15 cellular contexts compared by ENCODE assay signal in the genomic region with DNA sequence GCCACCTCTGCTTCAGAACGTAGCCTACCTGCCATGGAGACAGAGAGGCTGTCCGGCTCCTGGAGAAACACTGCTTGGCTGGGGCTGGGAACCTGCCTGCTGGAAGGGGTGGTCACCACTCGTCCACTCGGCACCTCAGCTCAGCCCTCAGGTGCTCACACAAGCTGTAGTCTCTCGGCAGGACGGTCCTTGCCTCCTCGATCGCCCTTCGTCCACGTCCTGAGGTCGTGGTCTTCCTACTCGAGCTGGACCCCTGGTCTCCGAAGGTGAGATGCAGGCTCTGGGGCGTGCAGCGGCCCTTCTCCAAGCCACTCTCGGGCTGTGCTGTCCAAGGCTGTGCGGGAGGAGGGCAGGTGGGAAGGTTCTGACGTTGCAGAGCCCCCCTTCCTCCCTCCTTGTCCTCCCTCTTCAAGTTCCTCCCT. TPM values are rescaled to one million over a fixed set of nuclear protein-coding genes. Genes with fewer than 3 reads are reported as not detected.
DNase-seq lines count a peak whose midpoint lies in the region; ATAC-seq, FAIRE-seq and TF ChIP-seq lines count a peak whose summit lies in the region.
"Had no signal": no experiment of that assay in that cellular context is flagged by ENCODE, and none has a peak within 500 bp of the region (broad histone marks: within the 10 kb centered on the region; RNA-seq: fewer than 3 reads in every experiment).

TSS of gene TBX10 (minus strand) at position 326 of the 422 bp plus-strand sequence. CDS start at position 35, 291 bp downstream.

- no peaks in the 10 kb centered on the region for H3K9me3 ChIP-seq in K562 (replicated peaks; ENCODE audit: control insufficient read depth, insufficient read depth, low read depth, low read length)
- H3K9me3 ChIP-seq in HepG2 (ENCODE audit: low read length): no peaks in the 10 kb centered on the region
- no peaks in the 10 kb centered on the region for H3K9me3 ChIP-seq in stomach

- no peaks in the 10 kb centered on the region for H3K4me1 Mint-ChIP-seq in stimulated activated naive CD8-positive, alpha-beta T cell treated with anti-CD3 and anti-CD28 coated beads, Interleukin-15, Interleukin-2, amounts not matched to agents 100 ng/mL and 50 ng/mL, for 24 hours (ENCODE audit: low read depth)
- peaks cover 11% of the 10 kb centered on the region for H3K4me1 Mint-ChIP-seq in stimulated activated naive CD8-positive, alpha-beta T cell treated with anti-CD3 and anti-CD28 coated beads, Interleukin-15, amount 100 ng/mL, for 72 hours
- H3K4me1 Mint-ChIP-seq in stimulated activated naive B cell treated with anti-CD40 and anti-IgM and Interleukin-4, amounts not matched to agents 10 μg/mL and 1 μg/mL and 100 μg/mL, for 72 hours: peaks cover 12 to 16% of the 10 kb centered on the region in 2 donors

- no peak for TF ChIP-seq RAD21 in K562 (CRISPR knock-in tag; conservative IDR thresholded peaks at IDR 0.05 in 1 of 2, IDR thresholded peaks at IDR 0.05 in 1 of 2)
- no peak for TF ChIP-seq RAD21 in HepG2 (CRISPR knock-in tag; IDR thresholded peaks at IDR 0.05)

- no peaks in the 10 kb centered on the region for H3K27me3 Mint-ChIP-seq in stimulated activated naive CD8-positive, alpha-beta T cell treated with anti-CD3 and anti-CD28 coated beads, Interleukin-15, Interleukin-2, amounts not matched to agents 100 ng/mL and 50 ng/mL, for 24 hours
- H3K27me3 Mint-ChIP-seq in stimulated activated naive CD8-positive, alpha-beta T cell treated with anti-CD3 and anti-CD28 coated beads, Interleukin-15, amount 100 ng/mL, for 72 hours: no peaks in the 10 kb centered on the region
- H3K27me3 Mint-ChIP-seq in stimulated activated naive B cell treated with anti-CD40 and anti-IgM and Interleukin-4, amounts not matched to agents 10 μg/mL and 1 μg/mL and 100 μg/mL, for 72 hours: peaks cover 3 to 5% of the 10 kb centered on the region in 2 donors

- no peak for DNase-seq in stimulated activated naive CD8-positive, alpha-beta T cell treated with anti-CD3 and anti-CD28 coated beads, Interleukin-15, amount 100 ng/mL, for 72 hours
- DNase-seq in K562 (ENCODE audit: extremely low read depth in 1 of 4, low spot score in 3 of 4) (no peak), HepG2 (ENCODE audit: low spot score) (no peak), NCI-H524 (lab: John Stamatoyannopoulos, UW) (no peak), stomach (no peak)
- no peak for DNase-seq in stimulated activated naive B cell treated with anti-CD40 and anti-IgM and Interleukin-4, amounts not matched to agents 10 μg/mL and 1 μg/mL and 100 μg/mL, for 72 hours
- DNase-seq: NCI-H1436, NCI-H2029 treated with DMSO at 0.1 percent for 48 hours, NCI-H2171 treated with DMSO at 0.1 percent for 48 hours, NCI-H774 had no signal

- peak within 1 kb of the TSS; percentile 5 for H3K27ac Mint-ChIP-seq in stimulated activated naive CD8-positive, alpha-beta T cell treated with anti-CD3 and anti-CD28 coated beads, Interleukin-15, Interleukin-2, amounts not matched to agents 100 ng/mL and 50 ng/mL, for 24 hours
- H3K27ac Mint-ChIP-seq in stimulated activated naive CD8-positive, alpha-beta T cell treated with anti-CD3 and anti-CD28 coated beads, Interleukin-15, amount 100 ng/mL, for 72 hours: no peak within 1 kb of the TSS
- H3K27ac Mint-ChIP-seq in stimulated activated naive B cell treated with anti-CD40 and anti-IgM and Interleukin-4, amounts not matched to agents 10 μg/mL and 1 μg/mL and 100 μg/mL, for 72 hours: peak within 1 kb of the TSS; percentile 31

- in situ Hi-C loops in K562 (cut with MboI): no loop called here
- in situ Hi-C loops in HepG2 (cut with HindIII; ENCODE audit: extremely low pct_ligation_motif_present, low pct_unique_long_range_greater_than_20kb): no loop called here

- ATAC-seq in stimulated activated naive CD8-positive, alpha-beta T cell treated with anti-CD3 and anti-CD28 coated beads, Interleukin-15, amount 100 ng/mL, for 72 hours: no peak
- ATAC-seq in K562 (peak; percentile 7; the same call in 1 of the 3 replicates), HepG2 (peak; percentile 7; the same call in 2 of the 3 replicates), GM18517 (IDR thresholded peaks at IDR 0.05; ENCODE audit: unreplicated experiment) (no peak)
- ATAC-seq in stimulated activated naive B cell treated with anti-CD40 and anti-IgM and Interleukin-4, amounts not matched to agents 10 μg/mL and 1 μg/mL and 100 μg/mL, for 72 hours (replicated peaks): no peak

- H3K4me2 ChIP-seq in K562 (ENCODE audit: insufficient read depth, low read length) (no peak within 1 kb of the TSS; the same call in 1 of the 2 replicates), HepG2 (ENCODE audit: low read depth, low read length) (no peak within 1 kb of the TSS)

- no TSS peak for BruUV-seq in K562 (replicated peaks; lab: Mats Ljungman, UMichigan)
- no TSS peak for BruUV-seq in HepG2 (replicated peaks; lab: Mats Ljungman, UMichigan)

- peaks cover 0 to 37% of the 10 kb centered on the region in 2 experiments; a peak in 3 of 5 replicates for H3K4me1 ChIP-seq in K562 (replicated peaks in 1 of 2; ENCODE audit: control insufficient read depth in 2 of 2, insufficient read depth in 2 of 2, low read length in 2 of 2)
- H3K4me1 ChIP-seq in HepG2 (ENCODE audit: insufficient read depth, low read length): peaks cover 24% of the 10 kb centered on the region
- peaks cover 0 to 6% (median 2%) of the 10 kb centered on the region in 4 donors for H3K4me1 ChIP-seq in stomach

- no peak within 1 kb of the TSS for H3K4me3 Mint-ChIP-seq in stimulated activated naive CD8-positive, alpha-beta T cell treated with anti-CD3 and anti-CD28 coated beads, Interleukin-15, Interleukin-2, amounts not matched to agents 100 ng/mL and 50 ng/mL, for 24 hours
- no peak within 1 kb of the TSS for H3K4me3 Mint-ChIP-seq in stimulated activated naive CD8-positive, alpha-beta T cell treated with anti-CD3 and anti-CD28 coated beads, Interleukin-15, amount 100 ng/mL, for 72 hours
- no peak within 1 kb of the TSS for H3K4me3 Mint-ChIP-seq in stimulated activated naive B cell treated with anti-CD40 and anti-IgM and Interleukin-4, amounts not matched to agents 10 μg/mL and 1 μg/mL and 100 μg/mL, for 72 hours

- WGBS in K562 (ENCODE audit: insufficient coverage, low coverage, missing lambda C conversion rate): 13% methylated on average over 18 of the region's 18 CpGs
- WGBS in HepG2 (ENCODE audit: low lambda C conversion rate): 49% methylated on average over 15 of the region's 18 CpGs
- 56 to 88% (median 85%) methylated on average over 3 to 18 of the region's 18 CpGs for WGBS in stomach, 5 donors

- H4K20me1 ChIP-seq in K562 (replicated peaks; ENCODE audit: control insufficient read depth, insufficient read depth, low read length) (no peaks in the 10 kb centered on the region), HepG2 (ENCODE audit: insufficient read depth, low read length) (no peaks in the 10 kb centered on the region)

- CTCF ChIA-PET in K562 (lab: Yijun Ruan, JAX; ENCODE audit: low intra/inter-chr PET ratio) (no interaction called here), HepG2 (lab: Yijun Ruan, JAX; ENCODE audit: low intra/inter-chr PET ratio, low total read pairs) (interaction anchor here (3.5 kb wide), 1 partner anchor 20 kb away, joined by 12 read pairs; no protein-coding TSS in a partner anchor)

- FAIRE-seq in K562 (lab: Jason Lieb, UNC): no peak
- FAIRE-seq in HepG2 (lab: Jason Lieb, UNC): no peak
- FAIRE-seq: A204.1 had no signal

- H3K9ac ChIP-seq in K562 (ENCODE audit: insufficient read depth in 1 of 2, low read depth in 2 of 2, low read length in 2 of 2): peak within 1 kb of the TSS in 1 of 2 experiments; percentile 73; a peak in 2 of 4 replicates
- H3K9ac ChIP-seq in HepG2 (ENCODE audit: insufficient read depth, low read depth, low read length): no peak within 1 kb of the TSS

- H3K9me3 Mint-ChIP-seq in stimulated activated naive CD8-positive, alpha-beta T cell treated with anti-CD3 and anti-CD28 coated beads, Interleukin-15, Interleukin-2, amounts not matched to agents 100 ng/mL and 50 ng/mL, for 24 hours: no peaks in the 10 kb centered on the region
- H3K9me3 Mint-ChIP-seq in stimulated activated naive CD8-positive, alpha-beta T cell treated with anti-CD3 and anti-CD28 coated beads, Interleukin-15, amount 100 ng/mL, for 72 hours: no peaks in the 10 kb centered on the region
- no peaks in the 10 kb centered on the region for H3K9me3 Mint-ChIP-seq in stimulated activated naive B cell treated with anti-CD40 and anti-IgM and Interleukin-4, amounts not matched to agents 10 μg/mL and 1 μg/mL and 100 μg/mL, for 72 hours

- H3K9me1 ChIP-seq in K562 (ENCODE audit: control insufficient read depth, insufficient read depth, low read length): no peaks in the 10 kb centered on the region

- no peaks in the 10 kb centered on the region for H3K36me3 Mint-ChIP-seq in stimulated activated naive CD8-positive, alpha-beta T cell treated with anti-CD3 and anti-CD28 coated beads, Interleukin-15, Interleukin-2, amounts not matched to agents 100 ng/mL and 50 ng/mL, for 24 hours (ENCODE audit: low read depth)
- H3K36me3 Mint-ChIP-seq in stimulated activated naive B cell treated with anti-CD40 and anti-IgM and Interleukin-4, amounts not matched to agents 10 μg/mL and 1 μg/mL and 100 μg/mL, for 72 hours: no peaks in the 10 kb centered on the region

- H3K79me2 ChIP-seq in K562 (ENCODE audit: control insufficient read depth, insufficient read depth, low read length): no peaks in the 10 kb centered on the region
- no peaks in the 10 kb centered on the region for H3K79me2 ChIP-seq in HepG2 (ENCODE audit: insufficient read depth, low read length)

- TF ChIP-seq EP300 in K562 (IDR thresholded peaks at IDR 0.05; ENCODE audit: low read length) (no peak), HepG2 (IDR thresholded peaks at IDR 0.05; ENCODE audit: low read depth in 2 of 2, low read length in 2 of 2) (no peak), HepG2 (CRISPR knock-in tag; IDR thresholded peaks at IDR 0.05; ENCODE audit: borderline replicate concordance) (no peak), stomach (IDR thresholded peaks at IDR 0.05) (no peak)

- TF ChIP-seq POLR2A in K562 (conservative IDR thresholded peaks at IDR 0.05) (no peak), HepG2 (IDR thresholded peaks at IDR 0.05; ENCODE audit: insufficient read depth in 1 of 2, low read depth in 2 of 2, low read length in 2 of 2) (no peak), stomach (IDR thresholded peaks at IDR 0.05) (no peak)

- POLR2A ChIA-PET in K562 (lab: Yijun Ruan, JAX) (no interaction called here), HepG2 (lab: Yijun Ruan, JAX) (interaction anchor here (2.4 kb wide), 1 partner anchor 9 kb away, joined by 9 read pairs; the partner anchor contains the start of gene NUDT8)

- no peak within 1 kb of the TSS for H3K27ac ChIP-seq in K562 (ENCODE audit: extremely low read depth, low read depth, low read length)
- H3K27ac ChIP-seq in HepG2 (ENCODE audit: extremely low read length, insufficient read depth, low read length): no peak within 1 kb of the TSS
- no peak within 1 kb of the TSS for H3K27ac ChIP-seq in stomach
- H3K27ac ChIP-seq: HL-60 had no signal

- H2AFZ ChIP-seq in K562 (ENCODE audit: low read depth, low read length) (peak within 1 kb of the TSS; percentile 59), HepG2 (ENCODE audit: low read length) (no peak within 1 kb of the TSS)

- peaks cover 0 to 19% of the 10 kb centered on the region in 2 experiments; a peak in 2 of 5 replicates for H3K27me3 ChIP-seq in K562 (ENCODE audit: control insufficient read depth in 2 of 2, insufficient read depth in 2 of 2, low read length in 2 of 2)
- peaks cover 0 to 9% of the 10 kb centered on the region in 2 experiments; a peak in 3 of 5 replicates for H3K27me3 ChIP-seq in HepG2 (ENCODE audit: control insufficient read depth in 1 of 2, insufficient read depth in 2 of 2, low read length in 2 of 2)
- peaks cover 0 to 28% (median 6%) of the 10 kb centered on the region in 3 donors for H3K27me3 ChIP-seq in stomach

- TF ChIP-seq CTCF in K562 (IDR thresholded peaks at IDR 0.05 in 2 of 3, conservative IDR thresholded peaks at IDR 0.05 in 1 of 3; ENCODE audit: insufficient read depth in 2 of 3, low read depth in 1 of 3, low read length in 3 of 3) (no peak), HepG2 (CRISPR knock-in tag; IDR thresholded peaks at IDR 0.05) (no peak), stomach (IDR thresholded peaks at IDR 0.05) (no peak)

- intact Hi-C loops in K562 (cut with micrococcal nuclease): no loop called here
- intact Hi-C loops in HepG2 (cut with micrococcal nuclease; ENCODE audit: unreplicated experiment): no loop called here
- intact Hi-C loops in stomach (cut with DNase I; ENCODE audit: low total_unique reads): no loop called here

- H3K4me3 ChIP-seq in K562: no peak within 1 kb of the TSS
- no peak within 1 kb of the TSS for H3K4me3 ChIP-seq in HepG2 (replicated peaks in 1 of 3; ENCODE audit: insufficient read depth in 1 of 3, low read depth in 2 of 3, low read length in 3 of 3)
- no peak within 1 kb of the TSS for H3K4me3 ChIP-seq in stomach

- H3K36me3 ChIP-seq in K562 (ENCODE audit: control insufficient read depth, insufficient read depth, low read length) (no peaks in the 10 kb centered on the region), HepG2 (replicated peaks in 1 of 2; ENCODE audit: control insufficient read depth in 1 of 2, insufficient read depth in 2 of 2, low read length in 2 of 2) (no peaks in the 10 kb centered on the region), stomach (no peaks in the 10 kb centered on the region)

RNA-seq across cellular contexts. Expression of gene TBX10, which starts in this region (rescaled TPM):
- total RNA-seq in K562 (2011; cell fraction: chromatin; rRNA removed; ENCODE audit: low replicate concordance): not detected in 2 replicates
- total RNA-seq in K562 (2011; cell fraction: nucleolus; rRNA removed): not detected in 2 replicates
- total RNA-seq in K562 (2011; cell fraction: nucleoplasm; rRNA removed): not detected in 2 replicates
- not detected in 2 replicates for total RNA-seq in K562 (2014; rRNA removed)
- not detected in 2 replicates for total RNA-seq in K562 (2014; rRNA removed; fragmentation: Illumina TruSeq; extraction: Trizol)
- not detected in 2 replicates for total RNA-seq in K562 (2015; rRNA removed; fragmentation: Illumina TruSeq; extraction: Trizol)
- total RNA-seq in K562 (2021): not detected in 2 replicates
- not detected in 2 replicates for polyA plus RNA-seq in K562 (2011; rRNA removed)
- not detected in 2 replicates for polyA plus RNA-seq in K562 (2011; cell fraction: cytosol; rRNA removed)
- not detected in 2 replicates for polyA plus RNA-seq in K562 (2011; cell fraction: nucleus; rRNA removed)
- polyA plus RNA-seq in K562 (2012): 0.14 and 0.18 TPM in 2 replicates
- polyA plus RNA-seq in K562 (2014; fragmentation: Illumina TruSeq; extraction: Trizol): not detected in 2 replicates
- not detected for polyA plus RNA-seq in K562 (2014; fragmentation: Nextera tagmentation; extraction: Ambion mirVana)
- polyA plus RNA-seq in K562 (2014; rRNA removed): not detected in 2 replicates
- polyA minus RNA-seq in K562 (2011; rRNA and poly(A)+ RNA removed): not detected in 2 replicates
- polyA minus RNA-seq in K562 (2011; cell fraction: cytosol; rRNA and poly(A)+ RNA removed): not detected in 2 replicates
- polyA minus RNA-seq in K562 (2011; cell fraction: nucleus; rRNA and poly(A)+ RNA removed): not detected in 2 replicates
- 0.17 and 0.27 TPM in 2 replicates for total RNA-seq in HepG2 (2016; rRNA removed; fragmentation: Illumina TruSeq; extraction: Trizol)
- total RNA-seq in HepG2 (2016; cell fraction: cytosol; rRNA removed; fragmentation: Illumina TruSeq; extraction: Trizol; ENCODE audit: low read depth): not detected in 2 replicates
- total RNA-seq in HepG2 (2016; cell fraction: insoluble cytoplasmic fraction; rRNA removed; fragmentation: Illumina TruSeq; extraction: Trizol): 0.15 and 0.45 TPM in 2 replicates
- total RNA-seq in HepG2 (2016; cell fraction: membrane; rRNA removed; fragmentation: Illumina TruSeq; extraction: Trizol): 0.15 and 0.28 TPM in 2 replicates
- total RNA-seq in HepG2 (2016; cell fraction: nucleus; rRNA removed; fragmentation: Illumina TruSeq; extraction: Trizol): 0.25 and 0.31 TPM in 2 replicates
- polyA plus RNA-seq in HepG2 (2011; rRNA removed): 1.7 and 3.1 TPM in 2 replicates
- polyA plus RNA-seq in HepG2 (2011; cell fraction: cytosol; rRNA removed): 1.5 and 2.1 TPM in 2 replicates
- 2.4 and 3.7 TPM in 2 replicates for polyA plus RNA-seq in HepG2 (2011; cell fraction: nucleus; rRNA removed)
- 1.1 and 4.1 TPM in 2 replicates for polyA plus RNA-seq in HepG2 (2012)
- polyA plus RNA-seq in HepG2 (2016; cell fraction: cytosol; fragmentation: Illumina TruSeq; extraction: Trizol; ENCODE audit: low read depth): 0.36 and 0.74 TPM in 2 replicates
- polyA plus RNA-seq in HepG2 (2016; cell fraction: insoluble cytoplasmic fraction; fragmentation: Illumina TruSeq; extraction: Trizol; ENCODE audit: low read depth): 0.87 and 1.3 TPM in 2 replicates
- polyA plus RNA-seq in HepG2 (2016; cell fraction: membrane; fragmentation: Illumina TruSeq; extraction: Trizol; ENCODE audit: low read depth): 0.65 and 0.89 TPM in 2 replicates
- 0.82 and 1.00 TPM in 2 replicates for polyA plus RNA-seq in HepG2 (2016; cell fraction: nucleus; fragmentation: Illumina TruSeq; extraction: Trizol; ENCODE audit: insufficient read depth, low read depth)
- polyA minus RNA-seq in HepG2 (2011; rRNA and poly(A)+ RNA removed; ENCODE audit: low replicate concordance): 0.72 TPM in 1 of 2 replicates, not detected in the other
- polyA minus RNA-seq in HepG2 (2011; cell fraction: cytosol; rRNA and poly(A)+ RNA removed): 0.62 and 1.3 TPM in 2 replicates
- 0.26 TPM in 1 of 2 replicates, not detected in the other for polyA minus RNA-seq in HepG2 (2011; cell fraction: nucleus; rRNA and poly(A)+ RNA removed)
- total RNA-seq in stomach: not detected
- not detected for polyA plus RNA-seq in stomach
- total RNA-seq: NCI-H460 had no signal

Comparison
In these comparisons a context has a peak if more than half of its experiments do, and no peak if none do; other contexts are left out.
1. H3K27ac Mint-ChIP-seq: peak in stimulated activated naive CD8-positive, alpha-beta T cell treated with anti-CD3 and anti-CD28 coated beads, Interleukin-15, Interleukin-2, amounts not matched to agents 100 ng/mL and 50 ng/mL, for 24 hours (single experiment) and stimulated activated naive B cell treated with anti-CD40 and anti-IgM and Interleukin-4, amounts not matched to agents 10 μg/mL and 1 μg/mL and 100 μg/mL, for 72 hours (single experiment); none in stimulated activated naive CD8-positive, alpha-beta T cell treated with anti-CD3 and anti-CD28 coated beads, Interleukin-15, amount 100 ng/mL, for 72 hours (0 of 2).
2. Peak in ATAC-seq in K562; RNA of the gene not detected or under 1 TPM.